ENCODE assay signal across 8 cellular contexts in the genomic region with DNA sequence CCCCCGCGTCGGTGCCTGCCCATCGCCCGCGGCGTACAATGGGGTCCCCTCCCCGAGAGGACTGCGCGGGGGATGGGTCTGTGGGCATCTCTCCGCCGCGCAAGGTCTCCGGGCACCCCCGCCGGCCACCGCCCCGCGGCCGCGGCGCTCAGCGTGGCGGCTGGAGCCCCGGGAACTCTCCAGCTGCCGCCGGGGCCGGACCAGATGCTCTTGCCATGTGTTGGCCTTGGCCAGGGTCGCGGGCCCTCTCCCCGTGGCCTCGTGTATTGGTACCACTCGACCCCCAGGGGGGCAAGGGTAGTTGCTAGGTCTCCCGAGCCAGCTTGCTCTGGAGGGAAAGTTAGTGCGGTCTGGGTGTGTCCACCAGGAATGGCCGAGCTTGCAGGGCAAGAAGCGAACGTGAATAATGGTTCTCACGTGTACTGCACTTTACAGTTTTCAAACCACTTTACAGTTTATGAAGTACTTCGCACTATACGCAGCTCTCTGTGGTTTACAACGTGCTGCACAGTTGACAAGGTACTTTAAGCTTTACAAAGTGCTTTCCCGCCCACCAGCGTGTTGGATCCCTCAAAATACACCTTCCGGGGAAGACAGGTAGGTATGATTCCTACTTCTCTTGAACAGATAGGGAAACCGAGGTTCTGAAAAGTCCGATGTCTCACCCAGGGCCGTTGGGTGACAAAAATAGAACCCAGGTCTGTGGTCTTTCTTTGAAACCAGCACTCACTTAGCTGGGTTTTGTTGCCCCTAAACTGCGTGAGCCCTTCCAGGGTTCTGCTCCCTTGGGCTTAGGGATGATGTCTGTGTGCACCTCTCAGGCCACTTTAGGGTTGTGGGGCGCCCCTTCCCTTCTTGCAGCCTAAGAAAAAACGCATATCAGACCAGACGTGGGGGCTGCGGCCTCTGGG. TPM values are rescaled to one million over a fixed set of nuclear protein-coding genes. Genes with fewer than 3 reads are reported as not detected.
A peak's percentile ranks its signal among the peaks of the same experiment; 100 is the strongest.
DNase-seq lines count a peak whose midpoint lies in the region; ATAC-seq and TF ChIP-seq lines count a peak whose summit lies in the region.

No MANE protein-coding gene starts in this region.

- H3K4me1 ChIP-seq in mesodermal cell (ENCODE audit: control insufficient read depth, insufficient read depth, low read length, poor library complexity, severe bottlenecking) (peaks cover 13% of the 10 kb centered on the region), adrenal gland (replicated peaks in 1 of 2) (peaks cover 3 to 12% of the 10 kb centered on the region in 2 donors)

- no peaks in the 10 kb centered on the region for H3K36me3 Mint-ChIP-seq in MCF 10A (ENCODE audit: insufficient read depth, unreplicated experiment)

- DNase-seq in AG10803 (ENCODE audit: low read depth) = peak; percentile 13
- DNase-seq in HK-2 (ENCODE audit: unreplicated experiment) = peak; percentile 22
- DNase-seq in MCF 10A (ENCODE audit: unreplicated experiment) = no peak
- no peak for DNase-seq in posterior vena cava (ENCODE audit: low spot score)
- no peak for DNase-seq in adrenal gland

- H3K27ac Mint-ChIP-seq in MCF 10A (ENCODE audit: low read depth, unreplicated experiment) = no peak overlapping the region

- WGBS in mesodermal cell (ENCODE audit: insufficient coverage in 2 of 2), 2 experiments = 30 to 35% methylated on average over 41 to 47 of the region's 53 CpGs
- 22 to 48% (median 33%) methylated on average over 17 to 53 of the region's 53 CpGs for WGBS in adrenal gland, 4 donors

- H3K27me3 ChIP-seq in adrenal gland = no peaks in the 10 kb centered on the region

- intact Hi-C loops in MCF 10A (cut with micrococcal nuclease) = no loop called here
- intact Hi-C loops in posterior vena cava (cut with DNase I) = no loop called here
- intact Hi-C loops in adrenal gland (cut with DNase I) = loop anchor here in 1 of 2 donors (5.0 kb wide), 1 partner anchor 175 kb away; no protein-coding TSS in a partner anchor

- CTCF ChIA-PET in MCF 10A (lab: Yijun Ruan, JAX) = interaction anchor here (1.2 kb wide), 1 partner anchor 177 kb away, joined by 5 read pairs; no protein-coding TSS in a partner anchor

- H3K9me3 Mint-ChIP-seq in MCF 10A (ENCODE audit: unreplicated experiment) = no peaks in the 10 kb centered on the region

- no peak overlapping the region for H3K27ac ChIP-seq in mesodermal cell (ENCODE audit: low read depth, low read length, severe bottlenecking)
- no peak overlapping the region for H3K27ac ChIP-seq in adrenal gland

- H3K36me3 ChIP-seq in mesodermal cell (ENCODE audit: control insufficient read depth, insufficient read depth, low read length) (no peaks in the 10 kb centered on the region), adrenal gland (replicated peaks in 1 of 2) (no peaks in the 10 kb centered on the region)

- no peaks in the 10 kb centered on the region for H3K27me3 Mint-ChIP-seq in MCF 10A (ENCODE audit: insufficient read depth, unreplicated experiment)

- POLR2A ChIA-PET in MCF 10A (lab: Yijun Ruan, JAX) = interaction anchor here (0.6 kb wide), 1 partner anchor 246 kb away, joined by 3 read pairs; no protein-coding TSS in a partner anchor

- BruUV-seq in MCF 10A (replicated peaks; lab: Mats Ljungman, UMichigan) = no TSS peak

- peak overlapping the region; percentile 53 for H3K4me3 ChIP-seq in AG10803 (ENCODE audit: low read length)
- peak overlapping the region; percentile 42 for H3K4me3 ChIP-seq in mesodermal cell (ENCODE audit: extremely low read depth, insufficient read depth, low read length, poor library complexity, severe bottlenecking)
- H3K4me3 ChIP-seq in adrenal gland = peak overlapping the region in 1 of 4 donors; percentile 60

- TF ChIP-seq CTCF in AG10803 (conservative IDR thresholded peaks at IDR 0.05; ENCODE audit: low read length) = no peak
- no peak for TF ChIP-seq CTCF in MCF 10A (IDR thresholded peaks at IDR 0.05; ENCODE audit: unreplicated experiment)
- no peak for TF ChIP-seq CTCF in adrenal gland (IDR thresholded peaks at IDR 0.05)

- no peaks in the 10 kb centered on the region for H3K9me3 ChIP-seq in mesodermal cell (ENCODE audit: control insufficient read depth, low read length)
- no peaks in the 10 kb centered on the region for H3K9me3 ChIP-seq in adrenal gland (replicated peaks in 1 of 3)

- no peaks in the 10 kb centered on the region for H3K4me1 Mint-ChIP-seq in MCF 10A (ENCODE audit: insufficient read depth, unreplicated experiment)

- H3K4me3 Mint-ChIP-seq in MCF 10A (ENCODE audit: unreplicated experiment) = peak overlapping the region; percentile 54

- no peak for TF ChIP-seq POLR2A in adrenal gland (IDR thresholded peaks at IDR 0.05)

- ATAC-seq in GM18517 (IDR thresholded peaks at IDR 0.05; ENCODE audit: unreplicated experiment) (no peak), GM18520 (IDR thresholded peaks at IDR 0.05; ENCODE audit: unreplicated experiment) (no peak)

RNA-seq across cellular contexts. Expression of gene EPHB2, which starts 1.2 kb away (rescaled TPM):
- total RNA-seq in MCF 10A (2022) (0.22 and 0.79 TPM in 2 replicates), posterior vena cava (10 to 100 TPM; 11.4 to 17.4 TPM), adrenal gland (10 to 100 TPM in 1 of 8 donors, 1 to 10 TPM in 7; 2.5 to 10.3 (median 6.2) TPM)
- 28.4 TPM for polyA plus RNA-seq in mesodermal cell (2013, experiment 1 of 2)
- 23.4 TPM for polyA plus RNA-seq in mesodermal cell (2013, experiment 2 of 2)
- 1 to 10 TPM in 1 of 3 donors, under 1 TPM in 2; 0.67 to 1.3 (median 0.84) TPM for polyA plus RNA-seq in adrenal gland

RNA-seq across cellular contexts. Expression of gene C1QB, which starts 58.8 kb away (rescaled TPM):
- total RNA-seq in MCF 10A (2022) (not detected in 2 replicates), posterior vena cava (100 to 1,000 TPM; 125 to 441 TPM), adrenal gland (1,000 to 10,000 TPM in 3 of 8 donors, 100 to 1,000 TPM in 5; 488 to 1,914 (median 786) TPM)
- not detected for polyA plus RNA-seq in mesodermal cell (2013, experiment 1 of 2)
- not detected for polyA plus RNA-seq in mesodermal cell (2013, experiment 2 of 2)
- 100 to 1,000 TPM; 136 to 301 (median 206) TPM for polyA plus RNA-seq in adrenal gland

Comparison
In these comparisons a context has a peak if more than half of its experiments do, and no peak if none do; other contexts are left out.
1. DNase-seq: peak in AG10803 (single experiment) and HK-2 (single experiment); none in MCF 10A (single experiment), posterior vena cava (single experiment) and adrenal gland (0 of 7).
2. RNA of gene C1QB, which starts 58.8 kb away (total RNA-seq): 488 to 1,914 TPM in adrenal gland and 125 to 441 TPM in posterior vena cava; not detected in MCF 10A; every median in the first group is over 100 times any median in the second.